In the genomic region with DNA sequence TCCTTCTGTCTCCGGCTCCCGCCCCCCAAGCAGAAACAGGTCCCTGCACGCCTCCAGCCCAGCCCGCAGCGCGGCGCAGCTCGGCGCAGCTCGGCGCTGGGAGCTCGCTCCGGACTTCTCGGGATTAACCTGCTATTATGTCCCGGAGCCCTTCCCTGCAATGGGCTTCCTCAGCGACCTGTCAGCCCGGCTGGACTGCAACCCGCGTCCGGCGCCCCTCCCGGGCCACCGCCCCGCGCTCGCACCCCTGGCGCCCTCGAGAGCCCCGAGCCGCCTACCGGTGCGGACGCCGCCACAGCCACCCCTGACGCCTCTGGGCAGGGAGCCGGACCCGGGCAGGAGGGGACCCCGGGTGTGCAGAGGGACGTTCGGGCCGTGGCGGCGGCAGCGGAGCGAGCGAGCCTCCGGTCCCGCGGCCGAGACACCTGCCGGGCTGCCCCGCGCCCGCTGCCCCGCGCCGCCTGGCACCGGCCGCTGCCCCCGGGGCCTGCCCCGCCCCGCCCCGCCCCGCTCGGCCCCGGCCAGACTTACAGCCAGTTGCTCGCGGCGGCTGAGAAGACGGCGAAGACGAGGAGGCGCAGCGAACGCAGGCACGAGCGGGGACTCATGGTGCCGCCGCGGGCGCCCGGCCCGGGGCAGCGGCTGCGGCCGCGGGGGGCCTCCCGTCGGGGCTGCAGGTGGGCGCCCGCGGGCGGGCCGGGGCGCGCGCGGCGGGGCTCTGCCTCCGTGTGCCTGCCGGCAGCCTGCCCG, we compare ENCODE assay signal across 1 cellular context.
TF ChIP-seq lines count a peak whose summit lies in the region.

No MANE protein-coding gene starts in this region.

TF ChIP-seq in endothelial cell of umbilical vein, 7 proteins besides CTCF, POLR2A, EP300 and RAD21:
- TF ChIP-seq, protein P1, sequence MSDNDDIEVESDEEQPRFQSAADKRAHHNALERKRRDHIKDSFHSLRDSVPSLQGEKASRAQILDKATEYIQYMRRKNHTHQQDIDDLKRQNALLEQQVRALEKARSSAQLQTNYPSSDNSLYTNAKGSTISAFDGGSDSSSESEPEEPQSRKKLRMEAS (IDR thresholded peaks at IDR 0.05; ENCODE audit: insufficient read depth, insufficient read length): no peak
- TF ChIP-seq POLR2AphosphoS5 (IDR thresholded peaks at IDR 0.05; ENCODE audit: insufficient read depth, low read depth, low read length) (no peak), EZH2 (IDR thresholded peaks at IDR 0.05; ENCODE audit: borderline replicate concordance, low read depth, low read length, severe bottlenecking) (no peak), FOS (IDR thresholded peaks at IDR 0.05; ENCODE audit: borderline replicate concordance, insufficient read depth, low read length) (no peak), JUN (IDR thresholded peaks at IDR 0.05; ENCODE audit: borderline replicate concordance, insufficient read depth, insufficient read length, low read depth) (no peak), MYC (IDR thresholded peaks at IDR 0.05; ENCODE audit: low read depth, low read length) (no peak), GATA2 (IDR thresholded peaks at IDR 0.05; ENCODE audit: insufficient read depth, insufficient read length, low read depth, low read length) (no peak)
TF ChIP-seq in endothelial cell of umbilical vein: peak in this region for 0.
